3 cellular contexts compared by ENCODE assay signal in the genomic region with DNA sequence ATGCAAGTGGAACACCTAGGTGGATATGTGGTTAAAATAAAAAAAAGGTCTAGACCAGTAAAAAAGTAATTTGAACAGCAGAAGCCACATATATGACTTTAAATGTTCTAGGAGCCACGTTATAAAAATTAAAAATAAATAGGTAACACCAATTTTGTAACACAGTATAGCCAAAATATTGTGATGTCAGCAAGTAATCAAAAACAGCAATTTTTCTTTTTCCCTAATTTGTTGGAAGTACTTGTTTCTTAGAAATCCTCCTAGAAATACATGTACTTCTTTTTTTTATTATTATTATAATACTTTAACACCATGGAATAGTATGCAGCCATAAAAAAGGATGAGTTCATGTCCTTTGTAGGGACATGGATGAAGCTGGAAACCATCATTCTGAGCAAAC.
TF ChIP-seq lines count a peak whose summit lies in the region.

No MANE protein-coding gene starts in this region.

TF ChIP-seq in A549, 52 proteins besides CTCF, POLR2A, EP300 and RAD21:
- TF ChIP-seq HOXA7 (CRISPR knock-in tag; IDR thresholded peaks at IDR 0.05) (no peak), FOXS1 (CRISPR knock-in tag; IDR thresholded peaks at IDR 0.05) (no peak), MAFK (IDR thresholded peaks at IDR 0.05; ENCODE audit: partially characterized antibody) (peak; percentile 12)

TF ChIP-seq in HEK293, 187 proteins besides CTCF, POLR2A, EP300 and RAD21:
- TF ChIP-seq ZNF146 (tag by site-specific recombination; IDR thresholded peaks at IDR 0.05) (0 out of 2 replicates have a peak, but pooled peaks have one; percentile 6), ZNF335 (tag by site-specific recombination; conservative IDR thresholded peaks at IDR 0.05) (no peak)
TF ChIP-seq in HEK293: peak in this region for 1.

TF ChIP-seq in K562, 482 proteins besides CTCF, POLR2A, EP300 and RAD21:
- TF ChIP-seq ZNF316 (IDR thresholded peaks at IDR 0.05): peak; percentile 38; the same call in 1 of the 2 replicates
- TF ChIP-seq, protein P1, sequence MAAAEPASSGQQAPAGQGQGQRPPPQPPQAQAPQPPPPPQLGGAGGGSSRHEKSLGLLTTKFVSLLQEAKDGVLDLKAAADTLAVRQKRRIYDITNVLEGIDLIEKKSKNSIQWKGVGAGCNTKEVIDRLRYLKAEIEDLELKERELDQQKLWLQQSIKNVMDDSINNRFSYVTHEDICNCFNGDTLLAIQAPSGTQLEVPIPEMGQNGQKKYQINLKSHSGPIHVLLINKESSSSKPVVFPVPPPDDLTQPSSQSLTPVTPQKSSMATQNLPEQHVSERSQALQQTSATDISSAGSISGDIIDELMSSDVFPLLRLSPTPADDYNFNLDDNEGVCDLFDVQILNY (CRISPR knock-in tag; IDR thresholded peaks at IDR 0.05): no peak
TF ChIP-seq in K562: peak in this region for 1.
